Comparison of ENCODE assay signal across 8 cellular contexts in the genomic region with DNA sequence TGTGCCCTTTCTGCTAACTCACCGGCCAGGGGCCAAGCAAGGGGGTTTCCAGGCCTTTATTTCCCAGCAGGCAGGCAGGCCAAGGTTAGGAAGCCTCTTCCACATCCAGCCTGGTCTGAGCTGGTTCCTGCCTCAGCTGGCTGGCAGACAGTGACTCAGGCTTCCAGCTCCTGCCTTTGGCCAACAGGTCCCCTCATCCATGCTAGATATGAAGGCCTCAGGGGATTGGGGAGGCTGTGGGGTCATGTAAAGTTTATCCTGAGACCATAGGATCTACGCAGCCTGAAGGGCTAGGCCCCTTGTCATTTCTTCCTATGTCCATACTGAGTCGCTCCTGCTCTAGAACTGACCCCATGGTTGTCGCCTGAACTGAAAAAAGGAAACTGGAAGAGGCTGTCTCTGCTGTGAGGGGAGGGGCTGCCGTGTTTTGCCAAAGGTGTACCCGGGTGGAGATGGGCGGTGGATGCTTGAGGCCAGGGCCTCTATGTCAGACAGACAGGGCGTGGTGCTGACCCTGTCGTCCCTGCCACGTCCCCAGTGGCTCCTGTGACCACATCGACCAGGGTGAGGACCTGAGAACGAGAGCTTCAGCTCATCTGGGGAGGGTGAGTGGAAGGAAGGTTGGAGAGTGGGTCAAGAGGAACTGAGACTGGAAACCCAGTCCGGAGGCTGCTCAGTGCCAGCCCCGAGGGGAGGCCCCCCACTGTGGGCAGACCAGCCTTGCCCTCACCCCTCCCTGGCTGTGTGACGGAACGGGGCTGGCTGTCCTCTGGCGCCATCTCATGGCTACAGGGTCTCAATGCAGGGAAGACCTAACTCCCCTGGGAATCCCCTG. TPM values are rescaled to one million over a fixed set of nuclear protein-coding genes. Genes with fewer than 3 reads are reported as not detected.
A peak's percentile ranks its signal among the peaks of the same experiment; 100 is the strongest.
DNase-seq lines count a peak whose midpoint lies in the region; ATAC-seq and TF ChIP-seq lines count a peak whose summit lies in the region.

No MANE protein-coding gene starts in this region.

- no peaks in the 10 kb centered on the region for H3K9me3 ChIP-seq in effector memory CD4-positive, alpha-beta T cell (ENCODE audit: control insufficient read depth, low read length)

- no peak overlapping the region for H3K4me3 ChIP-seq in effector memory CD4-positive, alpha-beta T cell (ENCODE audit: insufficient read depth, low read depth, low read length, poor library complexity, severe bottlenecking)

- no peak overlapping the region for H3K27ac ChIP-seq in effector memory CD4-positive, alpha-beta T cell (ENCODE audit: insufficient read depth, low read length, poor library complexity, severe bottlenecking)

- TF ChIP-seq POLR2A in GM18526 (IDR thresholded peaks at IDR 0.05; ENCODE audit: extremely low read depth, insufficient read length): peak; percentile 27

- no peaks in the 10 kb centered on the region for H3K36me3 ChIP-seq in effector memory CD4-positive, alpha-beta T cell (ENCODE audit: control insufficient read depth, insufficient read depth, low read length)

- no peaks in the 10 kb centered on the region for H3K27me3 ChIP-seq in effector memory CD4-positive, alpha-beta T cell (replicated peaks; ENCODE audit: control insufficient read depth, insufficient read depth, low read length, poor library complexity, severe bottlenecking)

- peaks cover 6% of the 10 kb centered on the region for H3K4me1 ChIP-seq in effector memory CD4-positive, alpha-beta T cell (ENCODE audit: control insufficient read depth, insufficient read depth, low read length, poor library complexity, severe bottlenecking)

- peak; percentile 90 for DNase-seq in AG20443 (ENCODE audit: low spot score)
- peak; percentile 86 for DNase-seq in NCI-H226
- DNase-seq in activated CD4-positive, alpha-beta T cell treated with anti-CD3 and anti-CD28 coated beads, Interleukin-2, amount 50 U/mL, for 1 hour: peak; percentile 33
- DNase-seq in effector memory CD4-positive, alpha-beta T cell: peak in 2 of 3 donors; percentile 13 to 24
- DNase-seq in lung microvascular endothelial cell (ENCODE audit: low read depth in 2 of 2): peak; percentile 81 to 83
- peak; percentile 5 to 27 for DNase-seq in stimulated activated CD8-positive, alpha-beta memory T cell treated with anti-CD3 and anti-CD28 coated beads, Interleukin-7, amount 100 ng/mL, for 4 hours (ENCODE audit: low read depth in 2 of 2)

- ATAC-seq in HG03097 (IDR thresholded peaks at IDR 0.05; ENCODE audit: low FRiP score, unreplicated experiment): peak; percentile 75

RNA-seq across cellular contexts. Expression of a gene that starts 17.0 kb away (rescaled TPM):
- 0.20 and 0.22 TPM in 2 replicates for total RNA-seq in lung microvascular endothelial cell

RNA-seq across cellular contexts. Expression of a gene that starts 19.0 kb away (rescaled TPM):
- total RNA-seq in lung microvascular endothelial cell: 28.0 and 30.7 TPM in 2 replicates

Comparison
In these comparisons a context has a peak if more than half of its experiments do, and no peak if none do; other contexts are left out.
1. DNase-seq: peak in every context shown above with its lines; median percentile 90 in AG20443; 86 in NCI-H226; 82 in lung microvascular endothelial cell; 33 in activated CD4-positive, alpha-beta T cell treated with anti-CD3 and anti-CD28 coated beads, Interleukin-2, amount 50 U/mL, for 1 hour; 18 in effector memory CD4-positive, alpha-beta T cell; 16 in stimulated activated CD8-positive, alpha-beta memory T cell treated with anti-CD3 and anti-CD28 coated beads, Interleukin-7, amount 100 ng/mL, for 4 hours.